19 cellular contexts compared by ENCODE assay signal in genomic region chr22:46678785-46679700, GRCh38. TPM values are rescaled to one million over a fixed set of nuclear protein-coding genes. Genes with fewer than 3 reads are reported as not detected.
DNase-seq lines count a peak whose midpoint lies in the region; ATAC-seq and TF ChIP-seq lines count a peak whose summit lies in the region.
"Had no signal": no experiment of that assay in that cellular context is flagged by ENCODE, and none has a peak within 500 bp of the region (broad histone marks: within the 10 kb centered on the region; RNA-seq: fewer than 3 reads in every experiment).

No MANE protein-coding gene starts in this region.

- H4K20me1 ChIP-seq in BLaER1 treated with 17β-estradiol and CSF1 and Interleukin-3, amounts not matched to agents 10 nM and 100 nM: peaks cover 55 to 95% (median 90%) of the 10 kb centered on the region in 11 experiments; a peak in 19 of 22 replicates

- peak overlapping the region in 6 of 11 experiments; percentile 24 to 64 (median 44); a peak in 11 of 22 replicates for H3K9ac ChIP-seq in BLaER1 treated with 17β-estradiol and CSF1 and Interleukin-3, amounts not matched to agents 10 nM and 100 nM

- H3K9me3 ChIP-seq in A673 (ENCODE audit: low read depth, low read length, poor library complexity, severe bottlenecking) (no peaks in the 10 kb centered on the region), ascending aorta (no peaks in the 10 kb centered on the region)
- H3K9me3 ChIP-seq in BLaER1 treated with 17β-estradiol and CSF1 and Interleukin-3, amounts not matched to agents 10 nM and 100 nM (replicated peaks in 1 of 11): 0 out of 22 replicates have a peak, but pooled peaks cover 0 to 3% (median 0%) of the 10 kb centered on the region in 11 experiments

- POLR2A ChIA-PET in A673 (lab: Charles Lee; ENCODE audit: low non-redundant PET): no interaction called here

- H3K4me3 ChIP-seq in A673 (ENCODE audit: low read depth, low read length, poor library complexity, severe bottlenecking) (no peak overlapping the region), ascending aorta (peak overlapping the region in 1 of 2 donors; percentile 30), fibroblast of villous mesenchyme (ENCODE audit: low read depth, low read length) (no peak overlapping the region)
- peak overlapping the region in 2 of 10 experiments; percentile 5 to 16; a peak in 2 of 20 replicates for H3K4me3 ChIP-seq in BLaER1 treated with 17β-estradiol and CSF1 and Interleukin-3, amounts not matched to agents 10 nM and 100 nM

- intact Hi-C loops in A673 (cut with micrococcal nuclease; ENCODE audit: unreplicated experiment): loop anchor here (10.0 kb wide), 1 partner anchor 114 kb away; no protein-coding TSS in a partner anchor
- intact Hi-C loops in ascending aorta (cut with DNase I): no loop called here

- no peaks in the 10 kb centered on the region for H3K27me3 ChIP-seq in A673 (replicated peaks; ENCODE audit: insufficient read depth, low read depth, low read length, poor library complexity)
- H3K27me3 ChIP-seq in BLaER1 treated with 17β-estradiol and CSF1 and Interleukin-3, amounts not matched to agents 10 nM and 100 nM: peaks cover 0 to 65% (median 0%) of the 10 kb centered on the region in 11 experiments; a peak in 7 of 22 replicates
- H3K27me3 ChIP-seq in ascending aorta: no peaks in the 10 kb centered on the region

- peak overlapping the region; percentile 63 to 98 (median 94); a peak in 21 of 22 replicates for H3K4me2 ChIP-seq in BLaER1 treated with 17β-estradiol and CSF1 and Interleukin-3, amounts not matched to agents 10 nM and 100 nM

- H3K36me3 ChIP-seq in A673 (ENCODE audit: insufficient read depth, low read length, poor library complexity, severe bottlenecking): no peaks in the 10 kb centered on the region
- H3K36me3 ChIP-seq in BLaER1 treated with 17β-estradiol and CSF1 and Interleukin-3, amounts not matched to agents 10 nM and 100 nM: peaks cover 0 to 38% (median 25%) of the 10 kb centered on the region in 11 experiments; a peak in 20 of 22 replicates
- H3K36me3 ChIP-seq in ascending aorta: peaks cover 0 to 4% of the 10 kb centered on the region in 2 donors

- peak; percentile 44 for DNase-seq in A673 (ENCODE audit: low spot score)
- no peak for DNase-seq in ascending aorta (ENCODE audit: low spot score in 2 of 2)
- peak; percentile 23 for DNase-seq in fibroblast of villous mesenchyme (ENCODE audit: low read depth)
- DNase-seq in stimulated activated CD4-positive, alpha-beta T cell treated with anti-CD3 and anti-CD28 coated beads, Interleukin-2, amount 100 ng/mL, for 24 hours: no peak
- DNase-seq in OCI-M1 (lab: John Stamatoyannopoulos, UW): no peak
- DNase-seq: activated CD4-positive, alpha-beta T cell treated with anti-CD3 and anti-CD28 coated beads for 1 hour; activated CD8-positive, alpha-beta memory T cell treated with anti-CD3 and anti-CD28 coated beads, Interleukin-2, amount 10 ng/mL, durations not matched to agents 7 days and 5 days; activated effector memory CD4-positive, alpha-beta T cell treated with anti-CD3 and anti-CD28 coated beads, Interleukin-2, amount 50 U/mL, for 16 hours; dermis blood vessel endothelial cell; Karpas-422; left cardiac atrium; NCI-H1417 treated with DMSO at 0.1 percent for 48 hours; NCI-H2171 treated with DMSO at 0.1 percent for 48 hours; PC-3; T-helper 9 cell had no signal

- BruUV-seq in A673 (replicated peaks; lab: Mats Ljungman, UMichigan): no TSS peak

- H3K4me1 ChIP-seq in A673 (ENCODE audit: insufficient read depth, low read length, poor library complexity, severe bottlenecking): peaks cover 15% of the 10 kb centered on the region
- H3K4me1 ChIP-seq in BLaER1 treated with 17β-estradiol and CSF1 and Interleukin-3, amounts not matched to agents 10 nM and 100 nM: peaks cover 49 to 95% (median 90%) of the 10 kb centered on the region in 10 experiments
- peaks cover 0 to 10% of the 10 kb centered on the region in 2 donors for H3K4me1 ChIP-seq in ascending aorta

- H3K27ac ChIP-seq in A673 (ENCODE audit: low read depth, low read length, poor library complexity, severe bottlenecking): no peak overlapping the region
- peak overlapping the region in 5 of 11 experiments; percentile 35 to 49 (median 39); a peak in 9 of 22 replicates for H3K27ac ChIP-seq in BLaER1 treated with 17β-estradiol and CSF1 and Interleukin-3, amounts not matched to agents 10 nM and 100 nM
- peak overlapping the region; percentile 59 to 63 for H3K27ac ChIP-seq in ascending aorta

- no peak for TF ChIP-seq CTCF in A673 (conservative IDR thresholded peaks at IDR 0.05; ENCODE audit: low read depth, low read length)
- no peak for TF ChIP-seq CTCF in ascending aorta (IDR thresholded peaks at IDR 0.05)
- no peak for TF ChIP-seq CTCF in fibroblast of villous mesenchyme (IDR thresholded peaks at IDR 0.05; ENCODE audit: insufficient read depth, low read depth, low read length)

- CTCF ChIA-PET in A673 (lab: Charles Lee): interaction anchor here (0.5 kb wide), 1 partner anchor 116 kb away, joined by 8 read pairs; no protein-coding TSS in a partner anchor

- ATAC-seq in HG02852 (IDR thresholded peaks at IDR 0.05; ENCODE audit: unreplicated experiment) (no peak), GM21381 (IDR thresholded peaks at IDR 0.05; ENCODE audit: unreplicated experiment) (no peak)
- ATAC-seq: activated CD8-positive, alpha-beta memory T cell treated with anti-CD3 and anti-CD28 coated beads, Interleukin-2, amount 10 ng/mL, durations not matched to agents 7 days and 5 days; HCT116; PC-3 had no signal

RNA-seq across cellular contexts. Expression of gene GRAMD4, which starts 58.9 kb away (rescaled TPM):
- 18.4 and 21.3 TPM in 2 replicates for total RNA-seq in A673 (2021)
- 20.2 TPM for total RNA-seq in ascending aorta
- 8.7 and 18.1 TPM in 2 replicates for total RNA-seq in fibroblast of villous mesenchyme

RNA-seq across cellular contexts. Expression of gene CERK, which starts 59.0 kb away (rescaled TPM):
- total RNA-seq in A673 (2021) (55.6 and 58.8 TPM in 2 replicates), ascending aorta (27.5 TPM), fibroblast of villous mesenchyme (37.7 and 38.9 TPM in 2 replicates)

Comparison
In these comparisons a context has a peak if more than half of its experiments do, and no peak if none do; other contexts are left out.
1. DNase-seq: peak in A673 (single experiment) and fibroblast of villous mesenchyme (single experiment); none in ascending aorta (0 of 2), stimulated activated CD4-positive, alpha-beta T cell treated with anti-CD3 and anti-CD28 coated beads, Interleukin-2, amount 100 ng/mL, for 24 hours (0 of 2) and OCI-M1 (single experiment).